ENCODE assay signal across 36 cellular contexts in the genomic region with DNA sequence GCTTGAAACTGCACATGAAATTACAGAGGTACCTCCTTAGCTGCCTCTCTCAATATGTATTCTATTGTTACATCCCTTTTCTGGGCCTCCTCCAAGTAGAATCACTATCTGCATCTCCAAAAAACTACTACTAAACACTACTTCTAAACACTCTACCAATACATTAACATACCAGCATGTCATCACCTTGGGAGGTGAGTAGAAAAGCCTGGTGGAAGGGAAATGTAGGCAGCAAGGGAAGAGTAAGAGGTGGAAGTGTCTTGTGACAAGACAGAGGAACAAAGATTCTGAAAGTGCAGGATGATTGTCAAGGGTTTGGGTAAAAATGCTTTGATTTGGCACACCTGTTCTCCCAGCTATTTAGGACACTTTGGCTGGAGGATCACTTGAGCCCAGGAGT. TPM values are rescaled to one million over a fixed set of nuclear protein-coding genes. Genes with fewer than 3 reads are reported as not detected.
"Had no signal": no experiment of that assay in that cellular context is flagged by ENCODE, and none has a peak within 500 bp of the region (broad histone marks: within the 10 kb centered on the region; RNA-seq: fewer than 3 reads in every experiment).

No MANE protein-coding gene starts in this region.

- DNase-seq: naive thymus-derived CD8-positive, alpha-beta T cell; nephron progenitor cell; nucleus accumbens; ovary; posterior cingulate gyrus; psoas muscle; right cardiac atrium; spleen; stimulated activated CD4-positive, alpha-beta T cell treated with anti-CD3 and anti-CD28 coated beads, Interleukin-12 subunit alpha, Interleukin-12 subunit beta, amount 100 ng/mL, for 4 hours; stimulated activated CD4-positive, alpha-beta T cell treated with anti-CD3 and anti-CD28 coated beads, Interleukin-1b, Interleukin-23, amount 100 ng/mL, for 48 hours; stimulated activated CD4-positive, alpha-beta T cell treated with anti-CD3 and anti-CD28 coated beads, Interleukin-4, amount 100 ng/mL, for 1 hour; stimulated activated CD4-positive, alpha-beta T cell treated with anti-CD3 and anti-CD28 coated beads, Interleukin-4, amount 100 ng/mL, for 4 hours; stimulated activated CD8-positive, alpha-beta memory T cell treated with anti-CD3 and anti-CD28 coated beads, Interleukin-4, amount 100 ng/mL, for 48 hours; stimulated activated naive CD4-positive, alpha-beta T cell; stimulated activated naive CD8-positive, alpha-beta T cell treated with anti-CD3 and anti-CD28 coated beads, Interleukin-15, amount 100 ng/mL, for 72 hours; stimulated activated naive CD8-positive, alpha-beta T cell treated with anti-CD3 and anti-CD28 coated beads, Interleukin-15, Interleukin-2, amounts not matched to agents 100 U/mL and 50 U/mL, for 24 hours; substantia nigra; testis; tibial artery; transverse colon; upper lobe of right lung; uterus had no signal

- H3K36me3 ChIP-seq: neutrophil, ovary, spleen, suprapubic skin, tibial artery, transverse colon, upper lobe of right lung, uterus had no signal

- H3K27ac ChIP-seq: neutrophil, ovary, parathyroid adenoma, psoas muscle, skin epidermis, spleen, suprapubic skin, testis, tibial artery, transverse colon, upper lobe of right lung, uterus had no signal

- H3K4me3 ChIP-seq: ovary, psoas muscle, skin epidermis, smooth muscle cell, spleen, suprapubic skin, testis, tibial artery, transverse colon, upper lobe of right lung, uterus had no signal

- H3K4me1 ChIP-seq: parathyroid adenoma, psoas muscle, spleen, suprapubic skin, testis, tibial artery, transverse colon, upper lobe of right lung, uterus had no signal

- H3K4me3 Mint-ChIP-seq: naive thymus-derived CD8-positive, alpha-beta T cell; natural killer cell treated with Interleukin-12 subunit alpha and Interleukin-12 subunit beta and Interleukin-15 and Interleukin-18, amount 100 ng/mL, for 72 hours; nephron progenitor cell; neural crest cell; stimulated activated memory B cell treated with anti-CD40 and anti-IgM and Interleukin-4, amounts not matched to agents 10 μg/mL and 1 μg/mL and 100 μg/mL, for 72 hours; stimulated activated naive CD8-positive, alpha-beta T cell treated with anti-CD3 and anti-CD28 coated beads, Interleukin-15, amount 100 ng/mL, for 72 hours; type B pancreatic cell had no signal

- H3K27me3 Mint-ChIP-seq: natural killer cell treated with Interleukin-12 subunit alpha and Interleukin-12 subunit beta and Interleukin-15 and Interleukin-18, amount 100 ng/mL, for 72 hours had no signal

- H3K4me1 Mint-ChIP-seq: naive thymus-derived CD8-positive, alpha-beta T cell; nephron progenitor cell; neural crest cell; stimulated activated memory B cell treated with anti-CD40 and anti-IgM and Interleukin-4, amounts not matched to agents 10 μg/mL and 1 μg/mL and 100 μg/mL, for 72 hours; stimulated activated naive CD8-positive, alpha-beta T cell treated with anti-CD3 and anti-CD28 coated beads, Interleukin-15, amount 100 ng/mL, for 72 hours had no signal

- H3K9ac ChIP-seq: parathyroid adenoma had no signal

- H3K9me3 ChIP-seq: neutrophil, ovary, psoas muscle, spleen, suprapubic skin, testis, tibial artery, transverse colon, upper lobe of right lung, uterus had no signal

- H3K27ac Mint-ChIP-seq: naive thymus-derived CD8-positive, alpha-beta T cell; natural killer cell treated with Interleukin-12 subunit alpha and Interleukin-12 subunit beta and Interleukin-15 and Interleukin-18, amount 100 ng/mL, for 72 hours; progenitor cell of endocrine pancreas; stimulated activated memory B cell treated with anti-CD40 and anti-IgM and Interleukin-4, amounts not matched to agents 10 μg/mL and 1 μg/mL and 100 μg/mL, for 72 hours; type B pancreatic cell had no signal

- ATAC-seq: naive thymus-derived CD8-positive, alpha-beta T cell; natural killer cell treated with Interleukin-12 subunit alpha and Interleukin-12 subunit beta and Interleukin-15 and Interleukin-18, amount 100 ng/mL, for 72 hours; psoas muscle; right cardiac atrium; sciatic nerve; stimulated activated memory B cell treated with anti-CD40 and anti-IgM and Interleukin-4, amounts not matched to agents 10 μg/mL and 1 μg/mL and 100 μg/mL, for 72 hours; stimulated activated naive CD8-positive, alpha-beta T cell treated with anti-CD3 and anti-CD28 coated beads, Interleukin-15, amount 100 ng/mL, for 72 hours; stimulated activated naive CD8-positive, alpha-beta T cell treated with anti-CD3 and anti-CD28 coated beads, Interleukin-15, Interleukin-2, amounts not matched to agents 100 U/mL and 50 U/mL, for 24 hours; upper lobe of right lung had no signal

- H2AFZ ChIP-seq: parathyroid adenoma had no signal

- H3K9me3 Mint-ChIP-seq: naive thymus-derived CD8-positive, alpha-beta T cell; nephron progenitor cell; neural crest cell; stimulated activated memory B cell treated with anti-CD40 and anti-IgM and Interleukin-4, amounts not matched to agents 10 μg/mL and 1 μg/mL and 100 μg/mL, for 72 hours; stimulated activated naive CD8-positive, alpha-beta T cell treated with anti-CD3 and anti-CD28 coated beads, Interleukin-15, amount 100 ng/mL, for 72 hours; type B pancreatic cell had no signal

- H3K4me2 ChIP-seq: smooth muscle cell had no signal

- H3K27me3 ChIP-seq: neutrophil, ovary, testis, tibial artery, transverse colon, upper lobe of right lung, uterus had no signal

- H3K36me3 Mint-ChIP-seq: naive thymus-derived CD8-positive, alpha-beta T cell; natural killer cell treated with Interleukin-12 subunit alpha and Interleukin-12 subunit beta and Interleukin-15 and Interleukin-18, amount 100 ng/mL, for 72 hours; stimulated activated memory B cell treated with anti-CD40 and anti-IgM and Interleukin-4, amounts not matched to agents 10 μg/mL and 1 μg/mL and 100 μg/mL, for 72 hours; type B pancreatic cell had no signal

- H3K79me2 ChIP-seq: parathyroid adenoma had no signal

RNA-seq across cellular contexts. Expression of gene AFM, which starts 3.5 kb away (rescaled TPM):
- total RNA-seq: naive thymus-derived CD8-positive, alpha-beta T cell; natural killer cell treated with Interleukin-12 subunit alpha and Interleukin-12 subunit beta and Interleukin-15 and Interleukin-18, amount 100 ng/mL, for 72 hours; neural crest cell; osteoblast; psoas muscle; renal cortical epithelial cell; right cardiac atrium; sciatic nerve; smooth muscle cell; spleen; suprapubic skin; transverse colon; upper lobe of right lung; urinary bladder had no signal

RNA-seq across cellular contexts. Expression of gene AFP, which starts 49.1 kb away (rescaled TPM):
- total RNA-seq: naive thymus-derived CD8-positive, alpha-beta T cell; natural killer cell treated with Interleukin-12 subunit alpha and Interleukin-12 subunit beta and Interleukin-15 and Interleukin-18, amount 100 ng/mL, for 72 hours; neural crest cell; osteoblast; psoas muscle; right cardiac atrium; sciatic nerve; spleen; suprapubic skin; testis; transverse colon; upper lobe of right lung; urinary bladder; uterus had no signal
